23 cellular contexts compared by ENCODE assay signal in genomic region chr9:125591888-125592287, GRCh38.
A peak's percentile ranks its signal among the peaks of the same experiment; 100 is the strongest.
DNase-seq lines count a peak whose midpoint lies in the region; ATAC-seq, FAIRE-seq and TF ChIP-seq lines count a peak whose summit lies in the region.
"Had no signal": no experiment of that assay in that cellular context is flagged by ENCODE, and none has a peak within 500 bp of the region (broad histone marks: within the 10 kb centered on the region; RNA-seq: fewer than 3 reads in every experiment).

No MANE protein-coding gene starts in this region.

- no peak for TF ChIP-seq POLR2A in HepG2 (IDR thresholded peaks at IDR 0.05; ENCODE audit: insufficient read depth in 1 of 2, low read depth in 2 of 2, low read length in 2 of 2)
- no peak for TF ChIP-seq POLR2A in right lobe of liver (IDR thresholded peaks at IDR 0.05)

- H3K9ac ChIP-seq in HepG2 (ENCODE audit: insufficient read depth, low read depth, low read length): no peak overlapping the region
- H3K9ac ChIP-seq in trophoblast cell (ENCODE audit: low read length): no peak overlapping the region
- H3K9ac ChIP-seq: BLaER1 had no signal

- peak overlapping the region; percentile 26 for H2BK12ac ChIP-seq in trophoblast cell (ENCODE audit: low read length)

- H3K4me1 ChIP-seq in HepG2 (ENCODE audit: insufficient read depth, low read length) (peaks cover 43% of the 10 kb centered on the region), right lobe of liver (peaks cover 0 to 18% (median under 1%) of the 10 kb centered on the region in 4 donors), trophoblast cell (ENCODE audit: control insufficient read depth in 1 of 2, insufficient read depth in 2 of 2, low read length in 2 of 2) (peaks cover 12 to 14% of the 10 kb centered on the region in 2 experiments)
- H3K4me1 ChIP-seq: BE2C, BLaER1 had no signal

- peak overlapping the region; percentile 4 for H3K27ac ChIP-seq in HepG2 (ENCODE audit: extremely low read length, insufficient read depth, low read length)
- H3K27ac ChIP-seq in right lobe of liver: no peak overlapping the region
- no peak overlapping the region for H3K27ac ChIP-seq in trophoblast cell (ENCODE audit: low read depth, low read length)
- H3K27ac ChIP-seq: BLaER1 had no signal

- TF ChIP-seq CTCF in HepG2 (CRISPR knock-in tag; IDR thresholded peaks at IDR 0.05): no peak
- TF ChIP-seq CTCF in right lobe of liver (IDR thresholded peaks at IDR 0.05): no peak

- POLR2A ChIA-PET in HepG2 (lab: Yijun Ruan, JAX): no interaction called here

- H3K36me3 Mint-ChIP-seq in activated T-helper 17 cell treated with anti-CD3 and anti-CD28 coated beads, Interleukin-2, amount 50 U/mL, for 72 hours (ENCODE audit: low read depth): peaks cover 10% of the 10 kb centered on the region
- peaks cover 15% of the 10 kb centered on the region for H3K36me3 Mint-ChIP-seq in activated naive CD8-positive, alpha-beta T cell treated with anti-CD3 and anti-CD28 coated beads, Interleukin-2, amount 50 U/mL, for 24 hours (ENCODE audit: low read depth)

- H3K9me3 ChIP-seq in HepG2 (ENCODE audit: low read length) (no peaks in the 10 kb centered on the region), right lobe of liver (no peaks in the 10 kb centered on the region), trophoblast cell (ENCODE audit: insufficient read depth, low read depth, low read length) (no peaks in the 10 kb centered on the region)
- H3K9me3 ChIP-seq: BE2C, BLaER1, Caco-2 had no signal

- no peak overlapping the region for H2AK5ac ChIP-seq in trophoblast cell (ENCODE audit: low read length)

- no peaks in the 10 kb centered on the region for H3K27me3 ChIP-seq in HepG2 (ENCODE audit: control insufficient read depth in 1 of 2, insufficient read depth in 2 of 2, low read length in 2 of 2)
- no peaks in the 10 kb centered on the region for H3K27me3 ChIP-seq in right lobe of liver
- H3K27me3 ChIP-seq in trophoblast cell (ENCODE audit: insufficient read depth, low read length): no peaks in the 10 kb centered on the region
- H3K27me3 ChIP-seq: BE2C, BLaER1 had no signal

- no peak overlapping the region for H2BK5ac ChIP-seq in trophoblast cell (ENCODE audit: low read depth, low read length, poor library complexity)

- H3K4me3 ChIP-seq in HepG2 (replicated peaks in 1 of 3; ENCODE audit: insufficient read depth in 1 of 3, low read depth in 2 of 3, low read length in 3 of 3) (no peak overlapping the region), right lobe of liver (no peak overlapping the region), trophoblast cell (ENCODE audit: low read depth, low read length) (no peak overlapping the region)
- H3K4me3 ChIP-seq: BLaER1 had no signal

- no peaks in the 10 kb centered on the region for H3K27me3 Mint-ChIP-seq in activated T-helper 17 cell treated with anti-CD3 and anti-CD28 coated beads, Interleukin-2, amount 50 U/mL, for 72 hours
- no peaks in the 10 kb centered on the region for H3K27me3 Mint-ChIP-seq in activated naive CD8-positive, alpha-beta T cell treated with anti-CD3 and anti-CD28 coated beads, Interleukin-2, amount 50 U/mL, for 24 hours
- H3K27me3 Mint-ChIP-seq: CD4-positive, alpha-beta memory T cell; CD4-positive, CD25-positive, alpha-beta regulatory T cell; CD8-positive, alpha-beta memory T cell had no signal

- peaks cover 29% of the 10 kb centered on the region for H3K4me1 Mint-ChIP-seq in activated T-helper 17 cell treated with anti-CD3 and anti-CD28 coated beads, Interleukin-2, amount 50 U/mL, for 72 hours
- peaks cover 42% of the 10 kb centered on the region for H3K4me1 Mint-ChIP-seq in activated naive CD8-positive, alpha-beta T cell treated with anti-CD3 and anti-CD28 coated beads, Interleukin-2, amount 50 U/mL, for 24 hours

- no peaks in the 10 kb centered on the region for H3K9me3 Mint-ChIP-seq in activated T-helper 17 cell treated with anti-CD3 and anti-CD28 coated beads, Interleukin-2, amount 50 U/mL, for 72 hours
- no peaks in the 10 kb centered on the region for H3K9me3 Mint-ChIP-seq in activated naive CD8-positive, alpha-beta T cell treated with anti-CD3 and anti-CD28 coated beads, Interleukin-2, amount 50 U/mL, for 24 hours
- H3K9me3 Mint-ChIP-seq: CD4-positive, alpha-beta memory T cell; CD4-positive, CD25-positive, alpha-beta regulatory T cell; CD8-positive, alpha-beta memory T cell had no signal

- H3K36me3 ChIP-seq in HepG2 (replicated peaks in 1 of 2; ENCODE audit: control insufficient read depth in 1 of 2, insufficient read depth in 2 of 2, low read length in 2 of 2): no peaks in the 10 kb centered on the region
- no peaks in the 10 kb centered on the region for H3K36me3 ChIP-seq in right lobe of liver
- no peaks in the 10 kb centered on the region for H3K36me3 ChIP-seq in trophoblast cell (ENCODE audit: control insufficient read depth in 1 of 2, insufficient read depth in 2 of 2, low read length in 2 of 2)
- H3K36me3 ChIP-seq: BE2C had no signal

- DNase-seq in HepG2 (ENCODE audit: low spot score) (peak; percentile 36), right lobe of liver (no peak), trophoblast cell (no peak)
- no peak for DNase-seq in activated naive CD8-positive, alpha-beta T cell treated with anti-CD3 and anti-CD28 coated beads, Interleukin-2, amount 50 U/mL, for 24 hours
- no peak for DNase-seq in activated CD4-positive, alpha-beta T cell treated with anti-CD3 and anti-CD28 coated beads, Interleukin-2, amount 50 U/mL, for 4 hours
- DNase-seq: 8988T; ACHN; BE2C; C1 segment of cervical spinal cord; Caco-2; Calu3; CD4-positive, alpha-beta memory T cell; CD4-positive, CD25-positive, alpha-beta regulatory T cell; CD8-positive, alpha-beta memory T cell; DMS79 treated with DMSO at 0.1 percent for 48 hours; GF-D8 had no signal

- ATAC-seq in HepG2 (peak; percentile 68), right lobe of liver (no peak)
- ATAC-seq in activated T-helper 17 cell treated with anti-CD3 and anti-CD28 coated beads, Interleukin-2, amount 50 U/mL, for 72 hours (replicated peaks): no peak
- ATAC-seq in activated naive CD8-positive, alpha-beta T cell treated with anti-CD3 and anti-CD28 coated beads, Interleukin-2, amount 50 U/mL, for 24 hours: no peak

- no peaks in the 10 kb centered on the region for H4K20me1 ChIP-seq in HepG2 (ENCODE audit: insufficient read depth, low read length)

- in situ Hi-C loops in HepG2 (cut with HindIII; ENCODE audit: extremely low pct_ligation_motif_present, low pct_unique_long_range_greater_than_20kb): no loop called here

- no peak overlapping the region for H3K4me3 Mint-ChIP-seq in activated T-helper 17 cell treated with anti-CD3 and anti-CD28 coated beads, Interleukin-2, amount 50 U/mL, for 72 hours
- H3K4me3 Mint-ChIP-seq in activated naive CD8-positive, alpha-beta T cell treated with anti-CD3 and anti-CD28 coated beads, Interleukin-2, amount 50 U/mL, for 24 hours: no peak overlapping the region
- H3K4me3 Mint-ChIP-seq: CD14-positive monocyte; CD4-positive, alpha-beta memory T cell; CD4-positive, CD25-positive, alpha-beta regulatory T cell; CD8-positive, alpha-beta memory T cell had no signal

- no peak for TF ChIP-seq EP300 in HepG2 (IDR thresholded peaks at IDR 0.05; ENCODE audit: low read depth in 2 of 2, low read length in 2 of 2)
- TF ChIP-seq EP300 in HepG2 (CRISPR knock-in tag; IDR thresholded peaks at IDR 0.05; ENCODE audit: borderline replicate concordance): no peak

- no TSS peak for BruUV-seq in HepG2 (replicated peaks; lab: Mats Ljungman, UMichigan)

- H4K12ac ChIP-seq in trophoblast cell (ENCODE audit: low read depth, low read length): no peak overlapping the region

- H3K27ac Mint-ChIP-seq in activated T-helper 17 cell treated with anti-CD3 and anti-CD28 coated beads, Interleukin-2, amount 50 U/mL, for 72 hours: peak overlapping the region; percentile 4
- H3K27ac Mint-ChIP-seq in activated naive CD8-positive, alpha-beta T cell treated with anti-CD3 and anti-CD28 coated beads, Interleukin-2, amount 50 U/mL, for 24 hours: no peak overlapping the region
- H3K27ac Mint-ChIP-seq: CD14-positive monocyte; CD4-positive, alpha-beta memory T cell had no signal

- no peak overlapping the region for H4K8ac ChIP-seq in trophoblast cell (ENCODE audit: low read depth, low read length)

- H3K18ac ChIP-seq in trophoblast cell (ENCODE audit: low read length): no peak overlapping the region

- no peak overlapping the region for H3K23ac ChIP-seq in trophoblast cell (ENCODE audit: low read length)

- no peak overlapping the region for H2AFZ ChIP-seq in HepG2 (ENCODE audit: low read length)
- H2AFZ ChIP-seq in trophoblast cell (ENCODE audit: insufficient read depth, low read length, poor library complexity): no peak overlapping the region

- H3K79me1 ChIP-seq in trophoblast cell (ENCODE audit: low read length): peaks cover 10% of the 10 kb centered on the region

- TF ChIP-seq RAD21 in HepG2 (CRISPR knock-in tag; IDR thresholded peaks at IDR 0.05): no peak

- H3K4me2 ChIP-seq in HepG2 (ENCODE audit: low read depth, low read length) (0 out of 2 replicates have a peak overlapping the region, but pooled peaks have one; percentile 32), trophoblast cell (ENCODE audit: low read length) (peak overlapping the region; percentile 1)
- H3K4me2 ChIP-seq: BLaER1 had no signal

- CTCF ChIA-PET in HepG2 (lab: Yijun Ruan, JAX; ENCODE audit: low intra/inter-chr PET ratio, low total read pairs): no interaction called here

- peak; percentile 60 for FAIRE-seq in HepG2 (lab: Jason Lieb, UNC)
- FAIRE-seq: A204.1, D721Med, G401.6, GM12891 had no signal

- no peak overlapping the region for H2BK120ac ChIP-seq in trophoblast cell (ENCODE audit: insufficient read depth, low read length, poor library complexity)

- H3K4ac ChIP-seq in trophoblast cell (ENCODE audit: low read depth, low read length): no peak overlapping the region

- no peaks in the 10 kb centered on the region for H3K79me2 ChIP-seq in HepG2 (ENCODE audit: insufficient read depth, low read length)
- H3K79me2 ChIP-seq in trophoblast cell (ENCODE audit: control insufficient read depth, insufficient read depth, low read length, poor library complexity): peaks cover 4% of the 10 kb centered on the region

- intact Hi-C loops in HepG2 (cut with micrococcal nuclease; ENCODE audit: unreplicated experiment) (no loop called here), right lobe of liver (cut with DNase I) (no loop called here)

- WGBS in HepG2 (ENCODE audit: low lambda C conversion rate): 62% methylated on average over 4 of the region's 4 CpGs
- WGBS in right lobe of liver (ENCODE audit: insufficient coverage, low coverage, low lambda C conversion rate, missing lambda C conversion rate): 94% methylated on average over 3 of the region's 4 CpGs
- WGBS in trophoblast cell (ENCODE audit: extremely low coverage, insufficient coverage, insufficient read length): no CpG with 5 or more reads among the region's 4 CpGs

- no peak overlapping the region for H4K91ac ChIP-seq in trophoblast cell (ENCODE audit: low read depth, low read length)

- no peak overlapping the region for H3K14ac ChIP-seq in trophoblast cell (ENCODE audit: low read length)

TF ChIP-seq in HepG2, 621 proteins besides CTCF, POLR2A, EP300 and RAD21 (continues in another document):
- TF ChIP-seq KDM1A (CRISPR knock-in tag; IDR thresholded peaks at IDR 0.05) (no peak), HNF4G (IDR thresholded peaks at IDR 0.05; ENCODE audit: borderline replicate concordance, low read depth, low read length) (peak; percentile 47; the same call in 1 of the 2 replicates), HNF4G (CRISPR knock-in tag; IDR thresholded peaks at IDR 0.05; ENCODE audit: borderline replicate concordance, low read depth) (no peak)
